Comparison of ENCODE assay signal across 8 cellular contexts in the genomic region with DNA sequence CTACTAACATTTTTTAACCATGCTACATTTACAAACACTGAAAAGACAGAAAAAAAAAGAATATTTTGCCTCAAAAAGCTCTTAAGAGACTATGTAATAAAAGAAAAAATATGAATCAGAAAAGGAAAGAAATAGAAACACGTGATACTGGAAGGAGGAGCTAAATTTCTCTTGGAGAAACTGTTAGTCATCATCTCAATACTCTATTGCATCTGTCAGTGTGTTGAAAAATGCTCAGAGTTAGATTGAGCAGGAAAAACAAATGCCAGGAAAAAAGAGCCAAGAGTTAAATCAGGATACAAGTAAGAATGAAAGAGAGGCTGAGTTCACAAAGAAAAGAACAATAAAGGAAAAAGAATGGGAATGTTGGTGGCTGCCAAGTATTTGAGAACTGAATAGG. TPM values are rescaled to one million over a fixed set of nuclear protein-coding genes. Genes with fewer than 3 reads are reported as not detected.
DNase-seq lines count a peak whose midpoint lies in the region; FAIRE-seq and TF ChIP-seq lines count a peak whose summit lies in the region.
"Had no signal": no experiment of that assay in that cellular context is flagged by ENCODE, and none has a peak within 500 bp of the region (broad histone marks: within the 10 kb centered on the region; RNA-seq: fewer than 3 reads in every experiment).

No MANE protein-coding gene starts in this region.

- H3K4me1 ChIP-seq in neuron (ENCODE audit: insufficient read depth, low read length) = peaks cover 31% of the 10 kb centered on the region

- no peaks in the 10 kb centered on the region for H3K9me3 ChIP-seq in neuron (ENCODE audit: low read length)
- H3K9me3 ChIP-seq: psoas muscle had no signal

- DNase-seq in GM04503 (ENCODE audit: low read depth) (peak; percentile 19), NB4 (ENCODE audit: low read depth) (peak; percentile 55), bronchial epithelial cell (ENCODE audit: low read depth) (peak; percentile 65), DMS114 treated with DMSO at 0.1 percent for 48 hours (lab: John Stamatoyannopoulos, UW; ENCODE audit: unreplicated experiment) (no peak), cortex of kidney (lab: John Stamatoyannopoulos, UW) (no peak)
- DNase-seq in activated CD4-positive, alpha-beta T cell treated with anti-CD3 and anti-CD28 coated beads for 48 hours = no peak
- DNase-seq: psoas muscle had no signal

- H3K27me3 ChIP-seq in bronchial epithelial cell (ENCODE audit: control insufficient read depth, insufficient read depth, low read length) (no peaks in the 10 kb centered on the region), neuron (ENCODE audit: insufficient read depth, low read length) (no peaks in the 10 kb centered on the region)

- H3K36me3 ChIP-seq in bronchial epithelial cell (ENCODE audit: control insufficient read depth, insufficient read depth, low read length) (no peaks in the 10 kb centered on the region), neuron (ENCODE audit: insufficient read depth, low read length) (peaks cover 6% of the 10 kb centered on the region)

- H3K4me3 ChIP-seq in NB4 (ENCODE audit: low read depth, low read length) (peak overlapping the region; percentile 89), bronchial epithelial cell (ENCODE audit: low read depth, low read length) (no peak overlapping the region), neuron (ENCODE audit: low read length) (peak overlapping the region; percentile 81)
- H3K4me3 ChIP-seq: psoas muscle had no signal

- no peak for FAIRE-seq in bronchial epithelial cell (lab: Jason Lieb, UNC)

- no peak for TF ChIP-seq POLR2A in NB4 (IDR thresholded peaks at IDR 0.05; ENCODE audit: extremely low read depth, insufficient read length)

- TF ChIP-seq CTCF in NB4 (IDR thresholded peaks at IDR 0.05; ENCODE audit: low read depth, low read length) = no peak
- no peak for TF ChIP-seq CTCF in bronchial epithelial cell (IDR thresholded peaks at IDR 0.05; ENCODE audit: insufficient read depth, low read length, severe bottlenecking)

- H2AFZ ChIP-seq in neuron (ENCODE audit: low read depth, low read length) = no peak overlapping the region

RNA-seq across cellular contexts. Expression of a gene that starts 2.6 kb away (rescaled TPM):
- 14.0 and 19.1 TPM in 2 replicates for total RNA-seq in bronchial epithelial cell

Comparison
In these comparisons a context has a peak if more than half of its experiments do, and no peak if none do; other contexts are left out.
1. DNase-seq: peak in GM04503 (single experiment), NB4 (single experiment) and bronchial epithelial cell (single experiment); none in DMS114 treated with DMSO at 0.1 percent for 48 hours (single experiment), cortex of kidney (single experiment) and activated CD4-positive, alpha-beta T cell treated with anti-CD3 and anti-CD28 coated beads for 48 hours (single experiment).